ENCODE assay signal across 1 cellular context in genomic region chr12:91924827-91925226, GRCh38.
A peak's percentile ranks its signal among the peaks of the same experiment; 100 is the strongest.
TF ChIP-seq lines count a peak whose summit lies in the region.

No MANE protein-coding gene starts in this region.

TF ChIP-seq in K562, 482 proteins besides CTCF, POLR2A, EP300 and RAD21 (continued from another document):
- peak in 1 of 2 experiments; percentile 84 for TF ChIP-seq AFF1 (IDR thresholded peaks at IDR 0.05; ENCODE audit: low read depth in 1 of 2, partially characterized antibody in 2 of 2)
- no peak for TF ChIP-seq RAD51 (IDR thresholded peaks at IDR 0.05; ENCODE audit: borderline replicate concordance, low read depth)
- peak; percentile 69 for TF ChIP-seq NFIC (IDR thresholded peaks at IDR 0.05)
- no peak for TF ChIP-seq ETV1 (tag; conservative IDR thresholded peaks at IDR 0.05; ENCODE audit: low read depth)
TF ChIP-seq in K562: peak in this region for 5.
